Comparison of ENCODE assay signal across 1 cellular context in genomic region chr12:69421548-69421947, GRCh38.
TF ChIP-seq lines count a peak whose summit lies in the region.

No MANE protein-coding gene starts in this region.

TF ChIP-seq in HepG2, 621 proteins besides CTCF, POLR2A, EP300 and RAD21 (continued from another document):
- 0 out of 2 replicates have a peak, but pooled peaks have one; percentile 47 for TF ChIP-seq ARID5B (CRISPR knock-in tag; IDR thresholded peaks at IDR 0.05)
- no peak for TF ChIP-seq ZNF512 (CRISPR knock-in tag; IDR thresholded peaks at IDR 0.05)
- TF ChIP-seq SRSF1 (optimal IDR thresholded peaks at IDR 0.05; ENCODE audit: low read depth, low read length) = no peak
- no peak for TF ChIP-seq ZBTB7A (CRISPR knock-in tag; IDR thresholded peaks at IDR 0.05)
- TF ChIP-seq MTERF4 (CRISPR knock-in tag; IDR thresholded peaks at IDR 0.05) = no peak
- no peak for TF ChIP-seq ZBTB8A (CRISPR knock-in tag; IDR thresholded peaks at IDR 0.05; ENCODE audit: borderline replicate concordance, low read depth)
- TF ChIP-seq TEAD2 (CRISPR knock-in tag; IDR thresholded peaks at IDR 0.05) = no peak
- no peak for TF ChIP-seq KLF13 (CRISPR knock-in tag; IDR thresholded peaks at IDR 0.05)
- no peak for TF ChIP-seq PRMT3 (CRISPR knock-in tag; IDR thresholded peaks at IDR 0.05; ENCODE audit: borderline replicate concordance, low read depth)
- TF ChIP-seq MIER3 (CRISPR knock-in tag; IDR thresholded peaks at IDR 0.05; ENCODE audit: borderline replicate concordance) = no peak
- TF ChIP-seq KMT2B (CRISPR knock-in tag; IDR thresholded peaks at IDR 0.05) = no peak
- no peak for TF ChIP-seq PCBP2 (optimal IDR thresholded peaks at IDR 0.05; ENCODE audit: low read depth, low read length, poor library complexity, severe bottlenecking)
- no peak for TF ChIP-seq GZF1 (CRISPR knock-in tag; IDR thresholded peaks at IDR 0.05)
- peak; percentile 74; the same call in 1 of the 2 replicates for TF ChIP-seq RFX5 (IDR thresholded peaks at IDR 0.05; ENCODE audit: low read depth, low read length)
- no peak for TF ChIP-seq ZNF333 (CRISPR knock-in tag; IDR thresholded peaks at IDR 0.05; ENCODE audit: borderline replicate concordance)
- TF ChIP-seq ZNF350 (CRISPR knock-in tag; IDR thresholded peaks at IDR 0.05; ENCODE audit: borderline replicate concordance, low read depth) = no peak
- TF ChIP-seq ZBTB4 (CRISPR knock-in tag; IDR thresholded peaks at IDR 0.05; ENCODE audit: borderline replicate concordance) = no peak
- TF ChIP-seq PAF1 (CRISPR knock-in tag; IDR thresholded peaks at IDR 0.05) = no peak
- no peak for TF ChIP-seq XBP1 (CRISPR knock-in tag; IDR thresholded peaks at IDR 0.05)
- TF ChIP-seq SOX13 (IDR thresholded peaks at IDR 0.05) = no peak
- 0 out of 4 replicates have a peak, but pooled peaks of 1 of the 2 experiments have one; percentile 11 for TF ChIP-seq SOX13 (CRISPR knock-in tag; conservative IDR thresholded peaks at IDR 0.05 in 1 of 2, IDR thresholded peaks at IDR 0.05 in 1 of 2)
- TF ChIP-seq PREB (CRISPR knock-in tag; IDR thresholded peaks at IDR 0.05) = no peak
- TF ChIP-seq MYC (CRISPR knock-in tag; IDR thresholded peaks at IDR 0.05; ENCODE audit: borderline replicate concordance) = no peak
- no peak for TF ChIP-seq SMAD9 (CRISPR knock-in tag; IDR thresholded peaks at IDR 0.05)
- TF ChIP-seq MATR3 (CRISPR knock-in tag; IDR thresholded peaks at IDR 0.05) = no peak
- no peak for TF ChIP-seq SP4 (CRISPR knock-in tag; IDR thresholded peaks at IDR 0.05)
- 0 out of 2 replicates have a peak, but pooled peaks have one; percentile 28 for TF ChIP-seq TFE3 (CRISPR knock-in tag; IDR thresholded peaks at IDR 0.05)
